24 cellular contexts compared by ENCODE assay signal in the genomic region with DNA sequence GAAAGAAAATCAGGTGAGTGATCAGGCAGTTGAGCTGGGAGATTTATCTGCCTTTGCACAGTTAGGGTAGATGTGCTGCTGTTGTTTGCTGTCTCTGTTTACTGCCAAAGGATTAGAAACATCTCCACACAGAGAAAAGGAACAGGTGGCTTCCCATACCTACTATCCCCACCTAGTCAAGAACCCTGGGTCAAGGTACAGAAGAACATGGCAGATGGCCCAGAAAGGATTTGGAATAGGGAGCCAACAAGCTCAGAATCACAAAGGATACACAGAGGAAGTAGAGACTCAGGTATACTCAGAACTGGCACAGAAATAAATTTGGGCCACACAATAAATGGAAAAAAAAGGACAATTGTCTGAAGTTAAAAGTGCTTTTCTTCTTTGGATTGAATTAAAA.
A peak's percentile ranks its signal among the peaks of the same experiment; 100 is the strongest.
DNase-seq lines count a peak whose midpoint lies in the region; ATAC-seq and TF ChIP-seq lines count a peak whose summit lies in the region.
"Had no signal": no experiment of that assay in that cellular context is flagged by ENCODE, and none has a peak within 500 bp of the region (broad histone marks: within the 10 kb centered on the region; RNA-seq: fewer than 3 reads in every experiment).

No MANE protein-coding gene starts in this region.

- no peaks in the 10 kb centered on the region for H3K36me3 ChIP-seq in GM23338 (ENCODE audit: insufficient read depth)
- no peaks in the 10 kb centered on the region for H3K36me3 ChIP-seq in right lobe of liver
- no peaks in the 10 kb centered on the region for H3K36me3 ChIP-seq in thyroid gland
- H3K36me3 ChIP-seq: BLaER1 had no signal

- no peaks in the 10 kb centered on the region for H3K9me2 ChIP-seq in GM23338 (ENCODE audit: insufficient read depth)

- H3K9me3 Mint-ChIP-seq in GM23338: no peaks in the 10 kb centered on the region
- H3K9me3 Mint-ChIP-seq in activated CD4-positive, alpha-beta T cell treated with anti-CD3 and anti-CD28 coated beads, Interleukin-2, amount 10 ng/mL, durations not matched to agents 7 days and 5 days: no peaks in the 10 kb centered on the region
- H3K9me3 Mint-ChIP-seq: CD4-positive, alpha-beta T cell; H9; HFFc6 had no signal

- no peak overlapping the region for H3K4me3 Mint-ChIP-seq in GM23338
- H3K4me3 Mint-ChIP-seq in activated CD4-positive, alpha-beta T cell treated with anti-CD3 and anti-CD28 coated beads, Interleukin-2, amount 10 ng/mL, durations not matched to agents 7 days and 5 days: no peak overlapping the region
- H3K4me3 Mint-ChIP-seq: CD4-positive, alpha-beta T cell; H9; HFFc6 had no signal

- no peaks in the 10 kb centered on the region for H3K36me3 Mint-ChIP-seq in GM23338 (ENCODE audit: low read depth)
- no peaks in the 10 kb centered on the region for H3K36me3 Mint-ChIP-seq in activated CD4-positive, alpha-beta T cell treated with anti-CD3 and anti-CD28 coated beads, Interleukin-2, amount 10 ng/mL, durations not matched to agents 7 days and 5 days (ENCODE audit: low read depth)

- ATAC-seq in GM23338: no peak
- peak; percentile 85 to 96 (median 90) for ATAC-seq in right lobe of liver
- no peak for ATAC-seq in stimulated activated naive CD8-positive, alpha-beta T cell treated with anti-CD3 and anti-CD28 coated beads, Interleukin-15, Interleukin-2, amounts not matched to agents 100 U/mL and 50 U/mL, for 24 hours

- H2AFZ ChIP-seq in GM23338: peak overlapping the region; percentile 40; the same call in 1 of the 2 replicates
- H2AFZ ChIP-seq: PC-9 had no signal

- no peaks in the 10 kb centered on the region for H4K20me1 ChIP-seq in GM23338 (replicated peaks; ENCODE audit: insufficient read depth)
- H4K20me1 ChIP-seq: BLaER1 had no signal

- H3K79me2 ChIP-seq in GM23338 (replicated peaks; ENCODE audit: insufficient read depth): no peaks in the 10 kb centered on the region

- no peak for DNase-seq in GM23338 (ENCODE audit: low spot score)
- DNase-seq in NCI-H69 (lab: John Stamatoyannopoulos, UW): peak; percentile 47
- DNase-seq in right lobe of liver: peak in 1 of 3 donors; percentile 60
- DNase-seq in thyroid gland: no peak
- DNase-seq in stimulated activated naive CD8-positive, alpha-beta T cell treated with anti-CD3 and anti-CD28 coated beads, Interleukin-15, Interleukin-2, amounts not matched to agents 100 U/mL and 50 U/mL, for 24 hours: no peak
- no peak for DNase-seq in occipital lobe (lab: John Stamatoyannopoulos, UW)
- no peak for DNase-seq in activated CD4-positive, alpha-beta T cell treated with anti-CD3 and anti-CD28 coated beads, Interleukin-2, amount 10 ng/mL, durations not matched to agents 7 days and 5 days
- DNase-seq: CD4-positive, alpha-beta T cell; COR-L47; DND-41; H9; HFFc6; KBM-7; NCI-H1092; NCI-H1436; NCI-H187 treated with DMSO at 0.1 percent for 48 hours; NCI-H345; NCI-H524 treated with DMSO at 0.1 percent for 48 hours; PC-9; RPMI8226; SHP77 treated with DMSO at 0.1 percent for 48 hours had no signal

- H3K4me1 ChIP-seq in GM23338 (ENCODE audit: insufficient read depth): no peaks in the 10 kb centered on the region; the same call in 1 of the 2 replicates
- H3K4me1 ChIP-seq in right lobe of liver: no peaks in the 10 kb centered on the region
- peaks cover 38 to 57% of the 10 kb centered on the region in 2 donors for H3K4me1 ChIP-seq in thyroid gland
- H3K4me1 ChIP-seq: BLaER1 had no signal

- H3K27me3 ChIP-seq in GM23338 (ENCODE audit: insufficient read depth): no peaks in the 10 kb centered on the region
- H3K27me3 ChIP-seq in right lobe of liver: no peaks in the 10 kb centered on the region
- no peaks in the 10 kb centered on the region for H3K27me3 ChIP-seq in thyroid gland
- H3K27me3 ChIP-seq: BLaER1 had no signal

- H3K27me3 Mint-ChIP-seq in GM23338 (ENCODE audit: insufficient read depth, low read depth, poor library complexity): peaks cover 3% of the 10 kb centered on the region
- H3K27me3 Mint-ChIP-seq in activated CD4-positive, alpha-beta T cell treated with anti-CD3 and anti-CD28 coated beads, Interleukin-2, amount 10 ng/mL, durations not matched to agents 7 days and 5 days: no peaks in the 10 kb centered on the region
- H3K27me3 Mint-ChIP-seq: CD4-positive, alpha-beta T cell had no signal

- POLR2A ChIA-PET in activated CD4-positive, alpha-beta T cell treated with anti-CD3 and anti-CD28 coated beads, Interleukin-2, amount 10 ng/mL, durations not matched to agents 7 days and 5 days (lab: Charles Lee): no interaction called here

- H3K4me1 Mint-ChIP-seq in GM23338: peaks cover 4% of the 10 kb centered on the region; the same call in 1 of the 3 replicates
- H3K4me1 Mint-ChIP-seq in activated CD4-positive, alpha-beta T cell treated with anti-CD3 and anti-CD28 coated beads, Interleukin-2, amount 10 ng/mL, durations not matched to agents 7 days and 5 days: no peaks in the 10 kb centered on the region

- H3F3A ChIP-seq in GM23338 (replicated peaks; ENCODE audit: low read depth): no peaks in the 10 kb centered on the region

- H3K4me2 ChIP-seq in GM23338: no peak overlapping the region
- H3K4me2 ChIP-seq: BLaER1, PC-9 had no signal

- intact Hi-C loops in right lobe of liver (cut with DNase I) (no loop called here), thyroid gland (cut with DNase I) (no loop called here)

- no peak overlapping the region for H3K27ac Mint-ChIP-seq in GM23338
- no peak overlapping the region for H3K27ac Mint-ChIP-seq in activated CD4-positive, alpha-beta T cell treated with anti-CD3 and anti-CD28 coated beads, Interleukin-2, amount 10 ng/mL, durations not matched to agents 7 days and 5 days
- H3K27ac Mint-ChIP-seq: CD4-positive, alpha-beta T cell; H9; HFFc6 had no signal

- CTCF ChIA-PET in activated CD4-positive, alpha-beta T cell treated with anti-CD3 and anti-CD28 coated beads, Interleukin-2, amount 10 ng/mL, durations not matched to agents 7 days and 5 days (lab: Charles Lee): no interaction called here

- H3K27ac ChIP-seq in GM23338 (ENCODE audit: low read depth): no peak overlapping the region
- no peak overlapping the region for H3K27ac ChIP-seq in right lobe of liver
- peak overlapping the region in 2 of 3 donors; percentile 3 to 72 for H3K27ac ChIP-seq in thyroid gland
- H3K27ac ChIP-seq: BLaER1, HL-60, PC-9, SK-N-MC had no signal

- H3K4me3 ChIP-seq in GM23338 (no peak overlapping the region), right lobe of liver (no peak overlapping the region), thyroid gland (replicated peaks in 1 of 3) (no peak overlapping the region)
- H3K4me3 ChIP-seq: BLaER1, PC-9, SK-N-MC had no signal

- H3K9me3 ChIP-seq in right lobe of liver (no peaks in the 10 kb centered on the region), thyroid gland (no peaks in the 10 kb centered on the region)
- H3K9me3 ChIP-seq: BLaER1 had no signal

- no peak for TF ChIP-seq POLR2A in right lobe of liver (IDR thresholded peaks at IDR 0.05)
- no peak for TF ChIP-seq POLR2A in thyroid gland (IDR thresholded peaks at IDR 0.05)

- TF ChIP-seq CTCF in GM23338 (conservative IDR thresholded peaks at IDR 0.05; ENCODE audit: low read depth in 2 of 2): no peak
- no peak for TF ChIP-seq CTCF in right lobe of liver (IDR thresholded peaks at IDR 0.05)
- TF ChIP-seq CTCF in thyroid gland (IDR thresholded peaks at IDR 0.05): no peak

TF ChIP-seq in GM23338, 12 proteins besides CTCF, POLR2A, EP300 and RAD21 (continues in another document):
- TF ChIP-seq STAT1 (IDR thresholded peaks at IDR 0.05; ENCODE audit: unreplicated experiment): no peak

Comparison
In these comparisons a context has a peak if more than half of its experiments do, and no peak if none do; other contexts are left out.
1. ATAC-seq: peak in right lobe of liver (4 of 4); none in GM23338 (single experiment) and stimulated activated naive CD8-positive, alpha-beta T cell treated with anti-CD3 and anti-CD28 coated beads, Interleukin-15, Interleukin-2, amounts not matched to agents 100 U/mL and 50 U/mL, for 24 hours (single experiment).
2. H3K27ac ChIP-seq: peak in thyroid gland (2 of 3); none in GM23338 (single experiment) and right lobe of liver (0 of 3).